Comparison of ENCODE assay signal across 35 cellular contexts in genomic region chr14:21163721-21164120, GRCh38. TPM values are rescaled to one million over a fixed set of nuclear protein-coding genes. Genes with fewer than 3 reads are reported as not detected.
"Had no signal": no experiment of that assay in that cellular context is flagged by ENCODE, and none has a peak within 500 bp of the region (broad histone marks: within the 10 kb centered on the region; RNA-seq: fewer than 3 reads in every experiment).

No MANE protein-coding gene starts in this region.

- DNase-seq: hypothalamus; immature natural killer cell; kidney; left colon; left lung; lower lobe of right lung; mammary epithelial cell; mesenchymal stem cell; naive thymus-derived CD8-positive, alpha-beta T cell; nephron progenitor cell; occipital lobe; psoas muscle; right lobe of liver; stimulated activated CD4-positive, alpha-beta T cell treated with anti-CD3 and anti-CD28 coated beads, Interleukin-1b, Interleukin-23, amount 100 ng/mL, for 48 hours; stimulated activated CD4-positive, alpha-beta T cell treated with anti-CD3 and anti-CD28 coated beads, Interleukin-2, amount 100 ng/mL, for 48 hours; stimulated activated CD4-positive, alpha-beta T cell treated with anti-CD3 and anti-CD28 coated beads, Interleukin-4, amount 100 ng/mL, for 4 hours; stimulated activated CD8-positive, alpha-beta memory T cell treated with anti-CD3 and anti-CD28 coated beads, Interleukin-4, amount 100 ng/mL, for 48 hours; stimulated activated naive CD4-positive, alpha-beta T cell treated with Interleukin-2 at 50 U/mL for 16 hours; stimulated activated naive CD8-positive, alpha-beta T cell treated with anti-CD3 and anti-CD28 coated beads, Interleukin-15, amount 100 ng/mL, for 72 hours; substantia nigra; thyroid gland; transverse colon; upper lobe of right lung; uterus had no signal

- H3K4me1 Mint-ChIP-seq: immature natural killer cell; naive thymus-derived CD8-positive, alpha-beta T cell; nephron progenitor cell; neural progenitor cell; stimulated activated memory B cell treated with anti-CD40 and anti-IgM and Interleukin-4, amounts not matched to agents 10 μg/mL and 1 μg/mL and 100 μg/mL, for 72 hours; stimulated activated naive CD8-positive, alpha-beta T cell treated with anti-CD3 and anti-CD28 coated beads, Interleukin-15, amount 100 ng/mL, for 72 hours had no signal

- ATAC-seq: left colon; left lung; lower lobe of right lung; naive thymus-derived CD8-positive, alpha-beta T cell; psoas muscle; right lobe of liver; stimulated activated memory B cell treated with anti-CD40 and anti-IgM and Interleukin-4, amounts not matched to agents 10 μg/mL and 1 μg/mL and 100 μg/mL, for 72 hours; stimulated activated naive CD8-positive, alpha-beta T cell treated with anti-CD3 and anti-CD28 coated beads, Interleukin-15, amount 100 ng/mL, for 72 hours; upper lobe of right lung had no signal

- H3K9me3 Mint-ChIP-seq: immature natural killer cell; naive thymus-derived CD8-positive, alpha-beta T cell; nephron progenitor cell; neural progenitor cell; stimulated activated memory B cell treated with anti-CD40 and anti-IgM and Interleukin-4, amounts not matched to agents 10 μg/mL and 1 μg/mL and 100 μg/mL, for 72 hours; stimulated activated naive CD8-positive, alpha-beta T cell treated with anti-CD3 and anti-CD28 coated beads, Interleukin-15, amount 100 ng/mL, for 72 hours had no signal

- H3K36me3 Mint-ChIP-seq: immature natural killer cell; naive thymus-derived CD8-positive, alpha-beta T cell; neural progenitor cell; stimulated activated memory B cell treated with anti-CD40 and anti-IgM and Interleukin-4, amounts not matched to agents 10 μg/mL and 1 μg/mL and 100 μg/mL, for 72 hours had no signal

- H3K4me3 Mint-ChIP-seq: immature natural killer cell; naive thymus-derived CD8-positive, alpha-beta T cell; nephron progenitor cell; neural progenitor cell; stimulated activated memory B cell treated with anti-CD40 and anti-IgM and Interleukin-4, amounts not matched to agents 10 μg/mL and 1 μg/mL and 100 μg/mL, for 72 hours; stimulated activated naive CD8-positive, alpha-beta T cell treated with anti-CD3 and anti-CD28 coated beads, Interleukin-15, amount 100 ng/mL, for 72 hours had no signal

- H3K9ac ChIP-seq: neural progenitor cell, parathyroid adenoma had no signal

- H3K27ac Mint-ChIP-seq: immature natural killer cell; naive thymus-derived CD8-positive, alpha-beta T cell; nephron progenitor cell; neural progenitor cell; stimulated activated memory B cell treated with anti-CD40 and anti-IgM and Interleukin-4, amounts not matched to agents 10 μg/mL and 1 μg/mL and 100 μg/mL, for 72 hours; stimulated activated naive CD8-positive, alpha-beta T cell treated with anti-CD3 and anti-CD28 coated beads, Interleukin-15, amount 100 ng/mL, for 72 hours had no signal

- H3K4me1 ChIP-seq: left lung, lower lobe of right lung, neural progenitor cell, psoas muscle, right lobe of liver, thyroid gland, transverse colon, upper lobe of right lung, uterus had no signal

- H3K4me2 ChIP-seq: neural progenitor cell, smooth muscle cell had no signal

- H3K36me3 ChIP-seq: left lung, lower lobe of right lung, neural progenitor cell, neutrophil, right lobe of liver, thyroid gland, transverse colon, upper lobe of right lung, uterus had no signal

- H3K27me3 ChIP-seq: left lung, neural progenitor cell, right lobe of liver, thyroid gland, transverse colon, upper lobe of right lung, uterus had no signal

- H3K27ac ChIP-seq: left lung, lower lobe of right lung, neural progenitor cell, neutrophil, parathyroid adenoma, psoas muscle, right lobe of liver, thyroid gland, transverse colon, upper lobe of right lung, uterus had no signal

- H3K4me3 ChIP-seq: left lung, lower lobe of right lung, neural progenitor cell, psoas muscle, right lobe of liver, smooth muscle cell, thyroid gland, transverse colon, upper lobe of right lung, uterus had no signal

- H3K9me3 ChIP-seq: left lung, lower lobe of right lung, neutrophil, psoas muscle, right lobe of liver, thyroid gland, transverse colon, upper lobe of right lung, uterus had no signal

RNA-seq across cellular contexts. Expression of gene OR5AU1, which starts 7.9 kb away (rescaled TPM):
- total RNA-seq: kidney; left colon; left lung; liver; lower lobe of right lung; mammary epithelial cell; mucosa of gallbladder; naive thymus-derived CD8-positive, alpha-beta T cell; occipital lobe; osteocyte; posterior vena cava; right lobe of liver; skeletal muscle tissue; smooth muscle cell; temporal lobe; thyroid gland; transverse colon; upper lobe of right lung; uterus had no signal
